26 cellular contexts compared by ENCODE assay signal in genomic region chr5:26883375-26883774, GRCh38.
"Had no signal": no experiment of that assay in that cellular context is flagged by ENCODE, and none has a peak within 500 bp of the region (broad histone marks: within the 10 kb centered on the region; RNA-seq: fewer than 3 reads in every experiment).

No MANE protein-coding gene starts in this region.

- H3K27me3 ChIP-seq: colonic mucosa, esophagus squamous epithelium, gastrocnemius medialis, heart right ventricle, left lung had no signal

- DNase-seq: colonic mucosa; cortex of kidney; effector CD8-positive, alpha-beta T cell; effector memory CD8-positive, alpha-beta T cell; endodermal cell; erythroblast; esophagus squamous epithelium; foreskin fibroblast; foreskin melanocyte; gastrocnemius medialis; glutamatergic neuron; head of caudate nucleus; heart right ventricle; hippocampal formation; left cardiac atrium; left lung; left ventricle myocardium superior; lower lobe of right lung; mesenchymal stem cell; mucosa of descending colon; naive B cell had no signal

- H3K4me3 ChIP-seq: colonic mucosa, esophagus squamous epithelium, gastrocnemius medialis, heart right ventricle, left lung, lower lobe of right lung, mucosa of descending colon had no signal

- FAIRE-seq: endometrium, islet of Langerhans, keratinocyte had no signal

- H3K36me3 ChIP-seq: colonic mucosa, esophagus squamous epithelium, gastrocnemius medialis, heart right ventricle, left lung, lower lobe of right lung had no signal

- H3K4me1 ChIP-seq: colonic mucosa, esophagus squamous epithelium, gastrocnemius medialis, heart right ventricle, left lung, lower lobe of right lung had no signal

- H3K27ac ChIP-seq: colonic mucosa, epithelial cell of prostate, esophagus squamous epithelium, gastrocnemius medialis, heart right ventricle, left lung, lower lobe of right lung had no signal

- ATAC-seq: effector memory CD8-positive, alpha-beta T cell; esophagus mucosa; gastrocnemius medialis; heart right ventricle; left cardiac atrium; left lung; left ventricle myocardium superior; lower lobe of right lung; mucosa of descending colon had no signal

- H3K9me3 ChIP-seq: colonic mucosa, esophagus squamous epithelium, gastrocnemius medialis, left lung, lower lobe of right lung had no signal
